In genomic region chr20:25470045-25470444, GRCh38 we compare ENCODE assay signal across 9 cellular contexts.
A peak's percentile ranks its signal among the peaks of the same experiment; 100 is the strongest.
DNase-seq lines count a peak whose midpoint lies in the region; ATAC-seq and TF ChIP-seq lines count a peak whose summit lies in the region.
"Had no signal": no experiment of that assay in that cellular context is flagged by ENCODE, and none has a peak within 500 bp of the region (broad histone marks: within the 10 kb centered on the region; RNA-seq: fewer than 3 reads in every experiment).

No MANE protein-coding gene starts in this region.

- POLR2A ChIA-PET in activated CD8-positive, alpha-beta T cell treated with anti-CD3 and anti-CD28 coated beads for 36 hours (lab: Charles Lee): no interaction called here

- 78% methylated on average over 13 of the region's 13 CpGs for WGBS in hepatocyte (ENCODE audit: low lambda C conversion rate, missing lambda C conversion rate)

- H3K27me3 ChIP-seq in Loucy (ENCODE audit: insufficient read depth, low read length, poor library complexity, severe bottlenecking) (no peaks in the 10 kb centered on the region), hepatocyte (no peaks in the 10 kb centered on the region)

- intact Hi-C loops in activated CD8-positive, alpha-beta T cell treated with anti-CD3 and anti-CD28 coated beads for 36 hours (cut with micrococcal nuclease): no loop called here

- no peak overlapping the region for H3K4me3 ChIP-seq in Loucy (ENCODE audit: low read length, poor library complexity, severe bottlenecking)
- H3K4me3 ChIP-seq in hepatocyte: no peak overlapping the region

- no peaks in the 10 kb centered on the region for H3K27me3 Mint-ChIP-seq in activated CD8-positive, alpha-beta T cell treated with anti-CD3 and anti-CD28 coated beads for 36 hours

- H3K4me1 ChIP-seq in Loucy (ENCODE audit: insufficient read depth, low read length, poor library complexity, severe bottlenecking): peaks cover 5% of the 10 kb centered on the region
- H3K4me1 ChIP-seq in hepatocyte (ENCODE audit: insufficient read depth): no peaks in the 10 kb centered on the region

- peak; percentile 79 for DNase-seq in D341Med (ENCODE audit: low spot score)
- DNase-seq in activated CD8-positive, alpha-beta T cell treated with anti-CD3 and anti-CD28 coated beads for 36 hours: peak; percentile 65
- peak; percentile 45 for DNase-seq in hepatocyte (ENCODE audit: low spot score)
- no peak for DNase-seq in NCI-H1092 treated with DMSO at 0.1 percent for 48 hours (lab: John Stamatoyannopoulos, UW)
- no peak for DNase-seq in activated CD4-positive, CD25-positive, alpha-beta regulatory T cell (lab: John Stamatoyannopoulos, UW)
- no peak for DNase-seq in pons (ENCODE audit: low spot score)
- DNase-seq: natural killer cell had no signal

- H3F3A ChIP-seq in Loucy (ENCODE audit: low read depth): no peaks in the 10 kb centered on the region

- H3K27ac Mint-ChIP-seq in activated CD8-positive, alpha-beta T cell treated with anti-CD3 and anti-CD28 coated beads for 36 hours: no peak overlapping the region

- ATAC-seq in GM19463 (IDR thresholded peaks at IDR 0.05; ENCODE audit: unreplicated experiment): peak; percentile 77
- peak; percentile 74 for ATAC-seq in activated CD8-positive, alpha-beta T cell treated with anti-CD3 and anti-CD28 coated beads for 36 hours

- peaks cover 36% of the 10 kb centered on the region; the same call in 1 of the 2 replicates for H3K36me3 ChIP-seq in Loucy (ENCODE audit: insufficient read depth, low read length)
- H3K36me3 ChIP-seq in hepatocyte (replicated peaks; ENCODE audit: insufficient read depth, low read depth): no peaks in the 10 kb centered on the region

- H3K79me2 ChIP-seq in Loucy (ENCODE audit: insufficient read depth, low read length): no peaks in the 10 kb centered on the region
- H3K79me2 ChIP-seq in hepatocyte: peaks cover 8% of the 10 kb centered on the region

- H3K27ac ChIP-seq in hepatocyte: no peak overlapping the region

- no peaks in the 10 kb centered on the region for H3K9me3 Mint-ChIP-seq in activated CD8-positive, alpha-beta T cell treated with anti-CD3 and anti-CD28 coated beads for 36 hours
- H3K9me3 Mint-ChIP-seq: natural killer cell had no signal

- H3K9me2 ChIP-seq in Loucy (replicated peaks; ENCODE audit: low read depth, low read length): no peaks in the 10 kb centered on the region
- no peaks in the 10 kb centered on the region for H3K9me2 ChIP-seq in hepatocyte (replicated peaks; ENCODE audit: insufficient read depth)

- no peak overlapping the region for H3K9ac ChIP-seq in Loucy (ENCODE audit: low read depth, low read length, poor library complexity, severe bottlenecking)

- H2AFZ ChIP-seq in Loucy (ENCODE audit: low read length): no peak overlapping the region
- no peak overlapping the region for H2AFZ ChIP-seq in hepatocyte

- TF ChIP-seq CTCF in Loucy (conservative IDR thresholded peaks at IDR 0.05; ENCODE audit: low read length) (peak; percentile 66), hepatocyte (IDR thresholded peaks at IDR 0.05; ENCODE audit: poor library complexity) (peak; percentile 50)
- TF ChIP-seq CTCF in activated CD8-positive, alpha-beta T cell treated with anti-CD3 and anti-CD28 coated beads for 36 hours (IDR thresholded peaks at IDR 0.05): peak; percentile 51

- H3K4me1 Mint-ChIP-seq in activated CD8-positive, alpha-beta T cell treated with anti-CD3 and anti-CD28 coated beads for 36 hours (ENCODE audit: low read depth): peaks cover 5% of the 10 kb centered on the region

- H3K9me3 ChIP-seq in Loucy (ENCODE audit: insufficient read depth, low read depth, low read length) (no peaks in the 10 kb centered on the region), hepatocyte (ENCODE audit: low read depth) (no peaks in the 10 kb centered on the region)

- H4K20me1 ChIP-seq in Loucy (ENCODE audit: insufficient read depth, low read length, poor library complexity, severe bottlenecking): no peaks in the 10 kb centered on the region
- H4K20me1 ChIP-seq in hepatocyte (ENCODE audit: insufficient read depth, poor library complexity, severe bottlenecking): no peaks in the 10 kb centered on the region

- CTCF ChIA-PET in activated CD8-positive, alpha-beta T cell treated with anti-CD3 and anti-CD28 coated beads for 36 hours (lab: Charles Lee): interaction anchor here (0.9 to 1.5 kb wide), 6 partner anchors 9 to 153 kb away, joined by 3 to 6 read pairs (median 5); no protein-coding TSS in a partner anchor

- no peaks in the 10 kb centered on the region for H3K36me3 Mint-ChIP-seq in activated CD8-positive, alpha-beta T cell treated with anti-CD3 and anti-CD28 coated beads for 36 hours (ENCODE audit: low read depth)
- H3K36me3 Mint-ChIP-seq: natural killer cell had no signal

- H3K4me2 ChIP-seq in Loucy (ENCODE audit: low read depth, low read length, poor library complexity, severe bottlenecking) (no peak overlapping the region), hepatocyte (no peak overlapping the region)

- no peak overlapping the region for H3K4me3 Mint-ChIP-seq in activated CD8-positive, alpha-beta T cell treated with anti-CD3 and anti-CD28 coated beads for 36 hours
- H3K4me3 Mint-ChIP-seq: natural killer cell had no signal

Comparison
In these comparisons a context has a peak if more than half of its experiments do, and no peak if none do; other contexts are left out.
1. DNase-seq: peak in D341Med (single experiment), activated CD8-positive, alpha-beta T cell treated with anti-CD3 and anti-CD28 coated beads for 36 hours (single experiment) and hepatocyte (single experiment); none in NCI-H1092 treated with DMSO at 0.1 percent for 48 hours (single experiment), activated CD4-positive, CD25-positive, alpha-beta regulatory T cell (0 of 4) and pons (single experiment).
2. Peak in every context shown above with its lines, with median percentiles within 50 percentile points of each other: CTCF ChIP-seq.